In the genomic region with DNA sequence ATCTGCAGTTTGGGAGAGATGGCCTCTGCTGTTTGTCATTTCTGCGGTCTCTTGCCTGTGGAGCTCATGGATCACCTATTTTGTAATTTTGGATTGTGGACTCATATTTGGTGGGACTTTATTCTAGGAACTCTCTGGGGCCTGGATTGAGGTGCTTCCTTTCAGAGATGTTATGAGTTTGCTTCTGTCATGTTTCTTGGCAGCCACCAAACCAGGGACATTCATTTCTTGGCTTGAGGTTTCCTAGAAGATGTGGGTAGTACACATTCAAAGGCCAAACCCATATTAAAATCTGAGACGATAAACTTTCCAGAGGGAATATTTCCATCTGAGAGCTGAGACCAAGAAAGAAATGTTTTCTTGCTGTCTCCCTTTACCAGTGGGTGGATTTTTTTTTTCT, we compare ENCODE assay signal across 17 cellular contexts. TPM values are rescaled to one million over a fixed set of nuclear protein-coding genes. Genes with fewer than 3 reads are reported as not detected.
DNase-seq lines count a peak whose midpoint lies in the region; ATAC-seq and TF ChIP-seq lines count a peak whose summit lies in the region.
"Had no signal": no experiment of that assay in that cellular context is flagged by ENCODE, and none has a peak within 500 bp of the region (broad histone marks: within the 10 kb centered on the region; RNA-seq: fewer than 3 reads in every experiment).

No MANE protein-coding gene starts in this region.

- no peak overlapping the region for H3K9ac ChIP-seq in mesenchymal stem cell (ENCODE audit: low read length)
- H3K9ac ChIP-seq: BLaER1 treated with 17β-estradiol and CSF1 and Interleukin-3, amounts not matched to agents 10 nM and 100 nM had no signal

- peak overlapping the region; percentile 30 for H2AK5ac ChIP-seq in mesenchymal stem cell (ENCODE audit: low read length, severe bottlenecking)

- peaks cover 20% of the 10 kb centered on the region for H3K4me1 ChIP-seq in mesenchymal stem cell (ENCODE audit: control insufficient read depth, insufficient read depth, low read depth, low read length)

- H2BK5ac ChIP-seq in mesenchymal stem cell (ENCODE audit: low read depth, low read length, poor library complexity, severe bottlenecking) = no peak overlapping the region

- H2BK15ac ChIP-seq in mesenchymal stem cell (ENCODE audit: low read depth, poor library complexity, severe bottlenecking) = no peak overlapping the region

- no peak overlapping the region for H2BK12ac ChIP-seq in mesenchymal stem cell (ENCODE audit: low read length in 2 of 2)

- no peak for TF ChIP-seq CTCF in coronary artery (IDR thresholded peaks at IDR 0.05)

- 95% methylated on average over 1 of the region's 2 CpGs for WGBS in mesenchymal stem cell

- H3K36me3 ChIP-seq in mesenchymal stem cell (ENCODE audit: control insufficient read depth in 1 of 2, insufficient read depth in 2 of 2, low read depth in 1 of 2, low read length in 2 of 2) = no peaks in the 10 kb centered on the region
- H3K36me3 ChIP-seq: BLaER1 treated with 17β-estradiol and CSF1 and Interleukin-3, amounts not matched to agents 10 nM and 100 nM had no signal

- H3K4me1 Mint-ChIP-seq in activated naive CD8-positive, alpha-beta T cell treated with anti-CD3 and anti-CD28 coated beads, Interleukin-2, amount 50 U/mL, for 24 hours = peaks cover 22% of the 10 kb centered on the region
- peaks cover 21% of the 10 kb centered on the region for H3K4me1 Mint-ChIP-seq in activated naive CD8-positive, alpha-beta T cell treated with anti-CD3 and anti-CD28 coated beads for 36 hours

- peak; percentile 24 for ATAC-seq in activated naive CD8-positive, alpha-beta T cell treated with anti-CD3 and anti-CD28 coated beads, Interleukin-2, amount 50 U/mL, for 24 hours
- no peak for ATAC-seq in GM21367 (IDR thresholded peaks at IDR 0.05; ENCODE audit: unreplicated experiment)
- ATAC-seq: A549; CD8-positive, alpha-beta T cell had no signal

- H3K14ac ChIP-seq in mesenchymal stem cell (ENCODE audit: low read length in 2 of 2) = no peak overlapping the region

- H3K27me3 ChIP-seq in mesenchymal stem cell (ENCODE audit: control insufficient read depth in 1 of 2, insufficient read depth in 1 of 2, low read length in 2 of 2) = peaks cover 0 to 30% of the 10 kb centered on the region in 2 experiments
- H3K27me3 ChIP-seq: BLaER1 treated with 17β-estradiol and CSF1 and Interleukin-3, amounts not matched to agents 10 nM and 100 nM had no signal

- H2BK120ac ChIP-seq in mesenchymal stem cell (ENCODE audit: low read depth, low read length) = no peak overlapping the region

- no peak for DNase-seq in activated naive CD8-positive, alpha-beta T cell treated with anti-CD3 and anti-CD28 coated beads, Interleukin-2, amount 50 U/mL, for 24 hours
- no peak for DNase-seq in activated naive CD8-positive, alpha-beta T cell treated with anti-CD3 and anti-CD28 coated beads for 36 hours
- DNase-seq in mesenchymal stem cell = no peak
- DNase-seq in coronary artery (ENCODE audit: low spot score) = no peak
- DNase-seq: AML-193; Caco-2; Calu3; CD4-positive, alpha-beta T cell; CD8-positive, alpha-beta T cell; DMS79 treated with DMSO at 0.1 percent for 48 hours; GF-D8 had no signal

- H3K4me3 Mint-ChIP-seq in activated naive CD8-positive, alpha-beta T cell treated with anti-CD3 and anti-CD28 coated beads, Interleukin-2, amount 50 U/mL, for 24 hours = no peak overlapping the region
- H3K4me3 Mint-ChIP-seq in activated naive CD8-positive, alpha-beta T cell treated with anti-CD3 and anti-CD28 coated beads for 36 hours = no peak overlapping the region
- H3K4me3 Mint-ChIP-seq: B cell; CD4-positive, alpha-beta T cell; CD8-positive, alpha-beta T cell had no signal

- H3K23ac ChIP-seq in mesenchymal stem cell (ENCODE audit: low read length in 2 of 2) = no peak overlapping the region

- no peak overlapping the region for H2AFZ ChIP-seq in mesenchymal stem cell (ENCODE audit: low read depth, low read length)

- H4K91ac ChIP-seq in mesenchymal stem cell (ENCODE audit: low read length) = no peak overlapping the region

- H3K4me3 ChIP-seq in mesenchymal stem cell (ENCODE audit: insufficient read depth in 1 of 2, low read depth in 1 of 2, low read length in 2 of 2) (no peak overlapping the region), coronary artery (no peak overlapping the region)
- H3K4me3 ChIP-seq: A549; BLaER1 treated with 17β-estradiol and CSF1 and Interleukin-3, amounts not matched to agents 10 nM and 100 nM had no signal

- H3K4ac ChIP-seq in mesenchymal stem cell (ENCODE audit: low read depth in 1 of 2, low read length in 2 of 2) = no peak overlapping the region

- H3K27me3 Mint-ChIP-seq in activated naive CD8-positive, alpha-beta T cell treated with anti-CD3 and anti-CD28 coated beads, Interleukin-2, amount 50 U/mL, for 24 hours = peaks cover 6% of the 10 kb centered on the region
- peaks cover 6% of the 10 kb centered on the region for H3K27me3 Mint-ChIP-seq in activated naive CD8-positive, alpha-beta T cell treated with anti-CD3 and anti-CD28 coated beads for 36 hours

- H3K4me2 ChIP-seq in mesenchymal stem cell (ENCODE audit: low read length, poor library complexity, severe bottlenecking) = no peak overlapping the region
- H3K4me2 ChIP-seq: A549; BLaER1 treated with 17β-estradiol and CSF1 and Interleukin-3, amounts not matched to agents 10 nM and 100 nM had no signal

- H3K9me3 Mint-ChIP-seq in activated naive CD8-positive, alpha-beta T cell treated with anti-CD3 and anti-CD28 coated beads, Interleukin-2, amount 50 U/mL, for 24 hours = peaks cover 4% of the 10 kb centered on the region
- H3K9me3 Mint-ChIP-seq in activated naive CD8-positive, alpha-beta T cell treated with anti-CD3 and anti-CD28 coated beads for 36 hours = peaks cover 5% of the 10 kb centered on the region
- H3K9me3 Mint-ChIP-seq: CD4-positive, alpha-beta T cell; CD8-positive, alpha-beta T cell had no signal

- no peak overlapping the region for H4K8ac ChIP-seq in mesenchymal stem cell (ENCODE audit: low read length)

- no peak overlapping the region for H3K18ac ChIP-seq in mesenchymal stem cell (ENCODE audit: low read depth in 1 of 2, low read length in 2 of 2)

- H3K79me1 ChIP-seq in mesenchymal stem cell (replicated peaks; ENCODE audit: low read length, poor library complexity, severe bottlenecking) = no peaks in the 10 kb centered on the region

- no peak overlapping the region for H3K27ac ChIP-seq in mesenchymal stem cell (ENCODE audit: low read length, poor library complexity, severe bottlenecking)
- H3K27ac ChIP-seq in coronary artery = no peak overlapping the region
- H3K27ac ChIP-seq: 22Rv1; A549; BLaER1 treated with 17β-estradiol and CSF1 and Interleukin-3, amounts not matched to agents 10 nM and 100 nM; C4-2B had no signal

- H3K36me3 Mint-ChIP-seq in activated naive CD8-positive, alpha-beta T cell treated with anti-CD3 and anti-CD28 coated beads, Interleukin-2, amount 50 U/mL, for 24 hours (ENCODE audit: low read depth) = no peaks in the 10 kb centered on the region
- H3K36me3 Mint-ChIP-seq in activated naive CD8-positive, alpha-beta T cell treated with anti-CD3 and anti-CD28 coated beads for 36 hours = no peaks in the 10 kb centered on the region
- H3K36me3 Mint-ChIP-seq: CD8-positive, alpha-beta T cell had no signal

- no peak overlapping the region for H3K27ac Mint-ChIP-seq in activated naive CD8-positive, alpha-beta T cell treated with anti-CD3 and anti-CD28 coated beads, Interleukin-2, amount 50 U/mL, for 24 hours
- H3K27ac Mint-ChIP-seq in activated naive CD8-positive, alpha-beta T cell treated with anti-CD3 and anti-CD28 coated beads for 36 hours = no peak overlapping the region
- H3K27ac Mint-ChIP-seq: B cell; CD4-positive, alpha-beta T cell; CD8-positive, alpha-beta T cell had no signal

- no peaks in the 10 kb centered on the region for H3K9me3 ChIP-seq in mesenchymal stem cell (ENCODE audit: control insufficient read depth, low read length)
- H3K9me3 ChIP-seq: A549, Caco-2 had no signal

RNA-seq across cellular contexts. Expression of gene GADD45G, which starts 37.2 kb away (rescaled TPM):
- 1 to 10 TPM; 1.4 to 1.8 TPM for total RNA-seq in activated naive CD8-positive, alpha-beta T cell treated with anti-CD3 and anti-CD28 coated beads for 36 hours
- polyA plus RNA-seq in mesenchymal stem cell (2013, experiment 1 of 2) = 5.9 TPM
- polyA plus RNA-seq in mesenchymal stem cell (2013, experiment 2 of 2) = 5.1 TPM
